Comparison of ENCODE assay signal across 23 cellular contexts in genomic region chr3:197846491-197846890, GRCh38. TPM values are rescaled to one million over a fixed set of nuclear protein-coding genes. Genes with fewer than 3 reads are reported as not detected.
DNase-seq lines count a peak whose midpoint lies in the region; ATAC-seq and TF ChIP-seq lines count a peak whose summit lies in the region.
"Had no signal": no experiment of that assay in that cellular context is flagged by ENCODE, and none has a peak within 500 bp of the region (broad histone marks: within the 10 kb centered on the region; RNA-seq: fewer than 3 reads in every experiment).

No MANE protein-coding gene starts in this region.

- H3K27ac ChIP-seq in CD4-positive, CD25-positive, alpha-beta regulatory T cell (ENCODE audit: insufficient read depth, low read length, poor library complexity, severe bottlenecking) = peak overlapping the region; percentile 47
- H3K27ac ChIP-seq in SK-N-MC = peak overlapping the region; percentile 40
- H3K27ac ChIP-seq: cardiac muscle cell, esophagus squamous epithelium, gastrocnemius medialis, right atrium auricular region had no signal

- H3K36me3 Mint-ChIP-seq in CD4-positive, CD25-positive, alpha-beta regulatory T cell = peaks cover 45% of the 10 kb centered on the region
- peaks cover 55% of the 10 kb centered on the region for H3K36me3 Mint-ChIP-seq in effector memory CD8-positive, alpha-beta T cell (ENCODE audit: insufficient read depth)

- no peak overlapping the region for H3K4me3 ChIP-seq in CD4-positive, CD25-positive, alpha-beta regulatory T cell (ENCODE audit: low read depth, low read length)
- H3K4me3 ChIP-seq in GM12865 (ENCODE audit: low read depth, low read length) = no peak overlapping the region
- H3K4me3 ChIP-seq in SK-N-MC = no peak overlapping the region
- H3K4me3 ChIP-seq: cardiac muscle cell, esophagus squamous epithelium, gastrocnemius medialis, lung, right atrium auricular region had no signal

- H3K9me3 Mint-ChIP-seq in CD4-positive, CD25-positive, alpha-beta regulatory T cell = no peaks in the 10 kb centered on the region
- H3K9me3 Mint-ChIP-seq in effector memory CD8-positive, alpha-beta T cell = no peaks in the 10 kb centered on the region
- H3K9me3 Mint-ChIP-seq: activated CD4-positive, alpha-beta T cell treated with anti-CD3 and anti-CD28 coated beads, Interleukin-2, amount 10 ng/mL, durations not matched to agents 7 days and 5 days; H9; neural crest cell; T-helper 1 cell treated with Interleukin-12 subunit alpha and Interleukin-12 subunit beta and Interleukin-4 antibody, amounts not matched to agents 30 μg/mL and 1 μg/mL, for 36 hours had no signal

- H3K9me3 ChIP-seq in CD4-positive, CD25-positive, alpha-beta regulatory T cell (ENCODE audit: control insufficient read depth in 2 of 2, low read length in 2 of 2) = no peaks in the 10 kb centered on the region
- H3K9me3 ChIP-seq in SK-N-MC (ENCODE audit: low read depth, low read length) = no peaks in the 10 kb centered on the region
- H3K9me3 ChIP-seq: esophagus squamous epithelium, gastrocnemius medialis, right atrium auricular region had no signal

- H3K9ac ChIP-seq in SK-N-MC (ENCODE audit: insufficient read length) = no peak overlapping the region

- H3K27me3 Mint-ChIP-seq in CD4-positive, CD25-positive, alpha-beta regulatory T cell = no peaks in the 10 kb centered on the region
- no peaks in the 10 kb centered on the region for H3K27me3 Mint-ChIP-seq in effector memory CD8-positive, alpha-beta T cell
- H3K27me3 Mint-ChIP-seq: activated CD4-positive, alpha-beta T cell treated with anti-CD3 and anti-CD28 coated beads, Interleukin-2, amount 10 ng/mL, durations not matched to agents 7 days and 5 days; activated CD8-positive, alpha-beta memory T cell treated with anti-CD3 and anti-CD28 coated beads, Interleukin-2, amount 10 ng/mL, durations not matched to agents 7 days and 5 days had no signal

- peaks cover 11 to 30% (median 20%) of the 10 kb centered on the region in 4 donors for H3K4me1 Mint-ChIP-seq in CD4-positive, CD25-positive, alpha-beta regulatory T cell
- H3K4me1 Mint-ChIP-seq in effector memory CD8-positive, alpha-beta T cell (ENCODE audit: low read depth in 2 of 2) = peaks cover 7 to 14% of the 10 kb centered on the region in 2 donors
- H3K4me1 Mint-ChIP-seq: neural crest cell had no signal

- peaks cover 51% of the 10 kb centered on the region for H3K36me3 ChIP-seq in CD4-positive, CD25-positive, alpha-beta regulatory T cell (ENCODE audit: control insufficient read depth, insufficient read depth, low read length)
- H3K36me3 ChIP-seq in SK-N-MC (ENCODE audit: insufficient read depth, low read length) = peaks cover 83% of the 10 kb centered on the region

- H3K27ac Mint-ChIP-seq in CD4-positive, CD25-positive, alpha-beta regulatory T cell = peak overlapping the region in 2 of 3 donors; percentile 53 to 69
- peak overlapping the region; percentile 70 to 95 for H3K27ac Mint-ChIP-seq in effector memory CD8-positive, alpha-beta T cell
- H3K27ac Mint-ChIP-seq: activated CD8-positive, alpha-beta memory T cell treated with anti-CD3 and anti-CD28 coated beads, Interleukin-2, amount 10 ng/mL, durations not matched to agents 7 days and 5 days had no signal

- no peak for DNase-seq in CD4-positive, CD25-positive, alpha-beta regulatory T cell
- DNase-seq in GM12865 (ENCODE audit: low read depth) (peak; percentile 37), SK-N-MC (ENCODE audit: low read depth, low spot score) (no peak), dermis blood vessel endothelial cell (no peak), NCI-H82 treated with DMSO at 0.1 percent for 48 hours (lab: John Stamatoyannopoulos, UW; ENCODE audit: unreplicated experiment) (no peak)
- no peak for DNase-seq in effector memory CD8-positive, alpha-beta T cell
- DNase-seq: activated CD4-positive, alpha-beta T cell treated with anti-CD3 and anti-CD28 coated beads, Interleukin-2, amount 10 ng/mL, durations not matched to agents 7 days and 5 days; activated CD8-positive, alpha-beta memory T cell treated with anti-CD3 and anti-CD28 coated beads, Interleukin-2, amount 10 ng/mL, durations not matched to agents 7 days and 5 days; activated naive CD4-positive, alpha-beta T cell treated with anti-CD3 and anti-CD28 coated beads, Interleukin-2, amount 50 U/mL, for 16 hours; anterior cingulate cortex; esophagus squamous epithelium; gastrocnemius medialis; H9; NCI-H1048; NCI-H1694 treated with DMSO at 0.1 percent for 48 hours; NCI-H2227 treated with DMSO at 0.1 percent for 48 hours; trophoblast cell had no signal

- no peak overlapping the region for H3K4me3 Mint-ChIP-seq in CD4-positive, CD25-positive, alpha-beta regulatory T cell
- no peak overlapping the region for H3K4me3 Mint-ChIP-seq in effector memory CD8-positive, alpha-beta T cell
- H3K4me3 Mint-ChIP-seq: activated CD4-positive, alpha-beta T cell treated with anti-CD3 and anti-CD28 coated beads, Interleukin-2, amount 10 ng/mL, durations not matched to agents 7 days and 5 days; activated CD8-positive, alpha-beta memory T cell treated with anti-CD3 and anti-CD28 coated beads, Interleukin-2, amount 10 ng/mL, durations not matched to agents 7 days and 5 days; H9; neural crest cell; T-helper 1 cell treated with Interleukin-12 subunit alpha and Interleukin-12 subunit beta and Interleukin-4 antibody, amounts not matched to agents 30 μg/mL and 1 μg/mL, for 36 hours had no signal

- ATAC-seq in CD4-positive, CD25-positive, alpha-beta regulatory T cell (ENCODE audit: low read depth in 2 of 2) = no peak
- no peak for ATAC-seq in effector memory CD8-positive, alpha-beta T cell (replicated peaks)
- ATAC-seq in GM19397 (IDR thresholded peaks at IDR 0.05; ENCODE audit: unreplicated experiment) = no peak
- ATAC-seq: activated CD8-positive, alpha-beta memory T cell treated with anti-CD3 and anti-CD28 coated beads, Interleukin-2, amount 10 ng/mL, durations not matched to agents 7 days and 5 days; gastrocnemius medialis had no signal

- TF ChIP-seq CTCF in GM12865 (IDR thresholded peaks at IDR 0.05; ENCODE audit: insufficient read depth, low read depth, low read length, missing control alignments) = no peak

- no peaks in the 10 kb centered on the region for H3K27me3 ChIP-seq in CD4-positive, CD25-positive, alpha-beta regulatory T cell (ENCODE audit: control insufficient read depth, insufficient read depth, low read length)
- H3K27me3 ChIP-seq: cardiac muscle cell, esophagus squamous epithelium, gastrocnemius medialis, right atrium auricular region had no signal

- H3K4me1 ChIP-seq in CD4-positive, CD25-positive, alpha-beta regulatory T cell (ENCODE audit: control insufficient read depth, insufficient read depth, low read length, poor library complexity, severe bottlenecking) = peaks cover 15% of the 10 kb centered on the region
- H3K4me1 ChIP-seq: gastrocnemius medialis, right atrium auricular region had no signal

RNA-seq across cellular contexts. Expression of gene LRCH3, which starts 55.4 kb away (rescaled TPM):
- total RNA-seq in CD4-positive, CD25-positive, alpha-beta regulatory T cell = 66.1 TPM
- 10 to 100 TPM; 12.2 to 19.6 (median 16.1) TPM for polyA plus RNA-seq in CD4-positive, CD25-positive, alpha-beta regulatory T cell
- total RNA-seq in dermis blood vessel endothelial cell = 82.4 and 154 TPM in 2 replicates
